8 cellular contexts compared by ENCODE assay signal in genomic region chr6:30685977-30686907, GRCh38. TPM values are rescaled to one million over a fixed set of nuclear protein-coding genes. Genes with fewer than 3 reads are reported as not detected.
DNase-seq lines count a peak whose midpoint lies in the region; ATAC-seq and TF ChIP-seq lines count a peak whose summit lies in the region.

Gene PPP1R18 (minus strand): TSS chr6:30686645. CDS start chr6:30686018, 627 bp downstream.

- H3K4me3 ChIP-seq in NB4 (ENCODE audit: low read depth, low read length) = peak within 1 kb of the TSS; percentile 78
- peak within 1 kb of the TSS; percentile 66 for H3K4me3 ChIP-seq in lung

- no peaks in the 10 kb centered on the region for H3K27me3 ChIP-seq in lung (ENCODE audit: control insufficient read depth, insufficient read depth)

- TF ChIP-seq CTCF in NB4 (IDR thresholded peaks at IDR 0.05; ENCODE audit: low read depth, low read length) (no peak), lung (IDR thresholded peaks at IDR 0.05; ENCODE audit: control extremely low read depth, extremely low read depth) (no peak)

- ATAC-seq in lung (ENCODE audit: insufficient read depth, low FRiP score) (peak; percentile 52), HG03460 (IDR thresholded peaks at IDR 0.05; ENCODE audit: unreplicated experiment) (no peak)

- H3K4me1 ChIP-seq in lung (ENCODE audit: control insufficient read depth in 2 of 2, insufficient read depth in 2 of 2, low read length in 2 of 2) = peaks cover 0 to 3% of the 10 kb centered on the region in 2 donors

- H3K36me3 ChIP-seq in lung (ENCODE audit: control insufficient read depth in 2 of 2, insufficient read depth in 2 of 2, low read length in 2 of 2) = peaks cover 0 to 1% of the 10 kb centered on the region in 2 donors

- no peak for TF ChIP-seq POLR2A in NB4 (IDR thresholded peaks at IDR 0.05; ENCODE audit: extremely low read depth, insufficient read length)

- DNase-seq in NCI-H146 (lab: John Stamatoyannopoulos, UW) (peak; percentile 60), NCI-H146 treated with DMSO at 0.1 percent for 48 hours (lab: John Stamatoyannopoulos, UW; ENCODE audit: unreplicated experiment) (no peak), NB4 (ENCODE audit: low read depth) (peak; percentile 67), dermis microvascular lymphatic vessel endothelial cell (ENCODE audit: low read depth in 2 of 2) (peak in 1 of 2 donors; percentile 74), lung (ENCODE audit: low spot score) (peak; percentile 82)
- DNase-seq in activated CD4-positive, alpha-beta T cell treated with anti-CD3 and anti-CD28 coated beads, Interleukin-2, amount 50 U/mL, for 4 hours = peak; percentile 86 to 87
- DNase-seq in stimulated activated CD4-positive, alpha-beta T cell treated with anti-CD3 and anti-CD28 coated beads, TNF-alpha, amount 100 ng/mL, for 1 hour (ENCODE audit: low read depth in 3 of 3, low spot score in 1 of 3) = peak; percentile 56 to 85 (median 60)

- WGBS in lung, 2 donors = 1 to 4% methylated on average over 30 to 41 of the region's 42 CpGs

- peak within 1 kb of the TSS; percentile 95 to 98 for H3K27ac ChIP-seq in lung (ENCODE audit: low read depth in 1 of 2, low read length in 1 of 2)

- H3K9me3 ChIP-seq in lung (ENCODE audit: control insufficient read depth in 2 of 2, insufficient read depth in 1 of 2, low read length in 1 of 2) = no peaks in the 10 kb centered on the region

RNA-seq across cellular contexts. Expression of gene PPP1R18, which starts in this region (rescaled TPM):
- total RNA-seq in dermis microvascular lymphatic vessel endothelial cell (25.2 and 37.4 TPM in 2 replicates), lung (10 to 100 TPM; 28.2 to 63.9 TPM)
- 100 to 1,000 TPM in 1 of 2 donors, 10 to 100 TPM in 1; 69.3 to 155 TPM for polyA plus RNA-seq in lung
